16 cellular contexts compared by ENCODE assay signal in the genomic region with DNA sequence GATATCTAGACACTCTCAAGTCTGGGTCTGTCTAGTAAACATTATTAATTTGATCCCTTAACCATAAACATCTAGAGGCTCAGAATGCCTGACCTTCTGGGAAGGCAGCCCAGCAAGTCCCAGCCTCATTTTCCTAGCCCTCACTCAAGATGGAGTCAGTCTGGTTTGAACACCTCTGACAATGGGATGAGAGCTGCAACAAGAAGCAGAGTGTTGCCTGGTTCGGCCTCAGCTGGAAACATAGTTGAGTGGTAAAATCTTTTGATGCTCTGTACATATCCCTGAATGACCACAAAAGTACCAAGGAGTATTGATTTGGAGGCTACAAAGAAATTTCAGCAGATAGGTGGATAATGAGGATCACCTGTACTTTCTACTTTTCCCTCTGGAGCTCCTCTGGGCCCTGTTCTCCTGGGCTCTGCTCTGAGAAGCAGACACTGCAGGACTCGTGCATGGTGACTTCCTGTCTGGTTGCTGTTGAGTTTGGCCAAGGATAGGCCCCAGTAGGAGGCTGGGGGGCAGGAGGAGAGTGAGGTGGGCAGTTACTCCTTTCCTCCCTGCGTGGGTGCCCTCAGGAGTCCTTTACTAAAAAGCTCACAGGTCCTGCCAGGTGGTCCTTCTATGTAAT.
DNase-seq lines count a peak whose midpoint lies in the region; ATAC-seq and TF ChIP-seq lines count a peak whose summit lies in the region.
"Had no signal": no experiment of that assay in that cellular context is flagged by ENCODE, and none has a peak within 500 bp of the region (broad histone marks: within the 10 kb centered on the region; RNA-seq: fewer than 3 reads in every experiment).

No MANE protein-coding gene starts in this region.

- H3K4me1 ChIP-seq in hepatocyte (ENCODE audit: insufficient read depth), result peaks cover 37% of the 10 kb centered on the region

- no peaks in the 10 kb centered on the region for H4K20me1 ChIP-seq in hepatocyte (ENCODE audit: insufficient read depth, poor library complexity, severe bottlenecking)

- no peaks in the 10 kb centered on the region for H3K79me2 ChIP-seq in hepatocyte

- H3K4me1 Mint-ChIP-seq in progenitor cell of endocrine pancreas (ENCODE audit: low read depth), result peaks cover 13% of the 10 kb centered on the region
- H3K4me1 Mint-ChIP-seq in activated CD4-positive, alpha-beta T cell treated with anti-CD3 and anti-CD28 coated beads, Interleukin-2, amount 10 ng/mL, durations not matched to agents 24 days and 14 days, result peaks cover 6% of the 10 kb centered on the region

- H3K4me3 Mint-ChIP-seq in progenitor cell of endocrine pancreas (ENCODE audit: low read depth), result no peak overlapping the region
- H3K4me3 Mint-ChIP-seq in activated CD4-positive, alpha-beta T cell treated with anti-CD3 and anti-CD28 coated beads, Interleukin-2, amount 10 ng/mL, durations not matched to agents 24 days and 14 days, result no peak overlapping the region
- H3K4me3 Mint-ChIP-seq: endodermal cell had no signal

- no peak overlapping the region for H3K4me3 ChIP-seq in hepatocyte

- DNase-seq in Right ventricle myocardium inferior (ENCODE audit: missing footprints) (no peak), cardiac septum (ENCODE audit: low spot score) (no peak), hepatocyte (ENCODE audit: low spot score) (no peak), progenitor cell of endocrine pancreas (ENCODE audit: low spot score, unreplicated experiment) (no peak), epidermal melanocyte (ENCODE audit: insufficient read length, low spot score) (no peak), NCI-H526 (lab: John Stamatoyannopoulos, UW) (no peak), NCI-H524 (lab: John Stamatoyannopoulos, UW) (no peak)
- DNase-seq in activated CD4-positive, alpha-beta T cell treated with anti-CD3 and anti-CD28 coated beads, Interleukin-2, amount 10 ng/mL, durations not matched to agents 24 days and 14 days, result no peak
- DNase-seq: activated CD4-positive, alpha-beta T cell treated with anti-CD3 and anti-CD28 coated beads, Interleukin-2, amount 50 U/mL, for 1 hour; activated naive CD4-positive, alpha-beta T cell; endodermal cell; hypothalamus; left cardiac atrium; NCI-H1436 treated with DMSO at 0.1 percent for 48 hours; RPMI8226; stimulated activated CD4-positive, alpha-beta T cell treated with anti-CD3 and anti-CD28 coated beads, Interleukin-4, amount 100 ng/mL, for 24 hours had no signal

- H2AFZ ChIP-seq in hepatocyte, result no peak overlapping the region

- no peaks in the 10 kb centered on the region for H3K36me3 ChIP-seq in hepatocyte (replicated peaks; ENCODE audit: insufficient read depth, low read depth)

- 70% methylated on average over 3 of the region's 3 CpGs for WGBS in hepatocyte (ENCODE audit: low lambda C conversion rate, missing lambda C conversion rate)

- H3K36me3 Mint-ChIP-seq in progenitor cell of endocrine pancreas (ENCODE audit: insufficient read depth), result no peaks in the 10 kb centered on the region
- H3K36me3 Mint-ChIP-seq in activated CD4-positive, alpha-beta T cell treated with anti-CD3 and anti-CD28 coated beads, Interleukin-2, amount 10 ng/mL, durations not matched to agents 24 days and 14 days (ENCODE audit: low read depth), result peaks cover 36% of the 10 kb centered on the region

- no peaks in the 10 kb centered on the region for H3K9me3 ChIP-seq in hepatocyte (ENCODE audit: low read depth)

- no peaks in the 10 kb centered on the region for H3K9me3 Mint-ChIP-seq in progenitor cell of endocrine pancreas (ENCODE audit: low read depth)
- H3K9me3 Mint-ChIP-seq in activated CD4-positive, alpha-beta T cell treated with anti-CD3 and anti-CD28 coated beads, Interleukin-2, amount 10 ng/mL, durations not matched to agents 24 days and 14 days, result no peaks in the 10 kb centered on the region
- H3K9me3 Mint-ChIP-seq: endodermal cell had no signal

- no peaks in the 10 kb centered on the region for H3K27me3 ChIP-seq in hepatocyte

- H3K27ac Mint-ChIP-seq in progenitor cell of endocrine pancreas, result peak overlapping the region; percentile 34
- no peak overlapping the region for H3K27ac Mint-ChIP-seq in activated CD4-positive, alpha-beta T cell treated with anti-CD3 and anti-CD28 coated beads, Interleukin-2, amount 10 ng/mL, durations not matched to agents 24 days and 14 days
- H3K27ac Mint-ChIP-seq: endodermal cell had no signal

- peak overlapping the region; percentile 25 for H3K4me2 ChIP-seq in hepatocyte

- no peaks in the 10 kb centered on the region for H3K27me3 Mint-ChIP-seq in progenitor cell of endocrine pancreas
- H3K27me3 Mint-ChIP-seq in activated CD4-positive, alpha-beta T cell treated with anti-CD3 and anti-CD28 coated beads, Interleukin-2, amount 10 ng/mL, durations not matched to agents 24 days and 14 days, result no peaks in the 10 kb centered on the region

- TF ChIP-seq CTCF in hepatocyte (IDR thresholded peaks at IDR 0.05; ENCODE audit: poor library complexity) (no peak), progenitor cell of endocrine pancreas (IDR thresholded peaks at IDR 0.05; ENCODE audit: unreplicated experiment) (no peak)

- peak; percentile 20 for ATAC-seq in Right ventricle myocardium inferior

- no peaks in the 10 kb centered on the region for H3K9me2 ChIP-seq in hepatocyte (replicated peaks; ENCODE audit: insufficient read depth)

- H3K27ac ChIP-seq in hepatocyte, result peak overlapping the region; percentile 84

- intact Hi-C loops in Right ventricle myocardium inferior (cut with DNase I), result no loop called here
- intact Hi-C loops in cardiac septum (cut with DNase I), result loop anchor here (10.0 kb wide), 1 partner anchor 366 kb away; no protein-coding TSS in a partner anchor
- intact Hi-C loops in activated CD4-positive, alpha-beta T cell treated with anti-CD3 and anti-CD28 coated beads, Interleukin-2, amount 10 ng/mL, durations not matched to agents 24 days and 14 days (cut with micrococcal nuclease), result no loop called here
